Comparison of ENCODE assay signal across 8 cellular contexts in the genomic region with DNA sequence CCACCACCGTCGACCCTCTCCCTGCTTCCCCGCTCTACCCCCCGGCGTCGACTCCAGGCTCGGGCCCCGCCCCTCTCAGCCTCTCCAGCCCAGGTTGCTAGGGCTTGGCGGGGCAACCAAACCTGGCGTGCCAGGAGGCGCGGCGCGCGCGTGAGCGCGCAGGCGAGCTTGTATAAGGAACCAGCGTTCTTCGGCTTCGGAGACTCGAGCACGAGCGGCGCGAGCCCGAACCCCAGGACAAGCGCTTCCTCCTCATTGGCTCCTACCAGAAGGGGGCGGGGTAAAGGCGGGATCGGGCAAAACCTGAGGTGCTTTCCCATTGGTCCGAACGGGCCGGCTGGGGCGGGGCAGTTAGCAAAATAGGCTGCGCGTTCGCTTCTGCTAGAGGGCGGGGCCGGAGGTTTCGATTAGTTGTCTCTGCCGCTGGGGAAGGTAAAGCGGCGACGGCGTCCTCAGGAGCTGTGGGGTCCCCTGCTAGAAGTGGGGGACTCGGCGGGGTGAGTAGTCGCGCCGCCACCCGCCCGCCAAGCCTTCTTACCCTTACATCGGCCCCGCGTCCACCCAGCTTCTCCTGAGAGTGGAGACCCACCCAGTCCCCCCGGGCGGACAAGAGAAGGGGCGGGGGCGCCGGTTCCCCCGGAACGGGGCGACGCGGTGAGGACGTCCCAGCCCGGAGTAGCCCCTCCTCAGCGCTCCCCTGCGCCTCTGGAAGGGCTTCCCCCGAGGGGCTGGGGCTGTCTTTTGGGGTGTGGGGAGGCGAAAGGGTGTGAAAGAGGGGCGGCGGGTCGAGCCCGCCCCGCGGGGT. TPM values are rescaled to one million over a fixed set of nuclear protein-coding genes. Genes with fewer than 3 reads are reported as not detected.
A peak's percentile ranks its signal among the peaks of the same experiment; 100 is the strongest.
DNase-seq lines count a peak whose midpoint lies in the region; ATAC-seq and TF ChIP-seq lines count a peak whose summit lies in the region.

CDKL5 (plus strand) TSS at position 410 of the 805 bp plus-strand sequence. CDS start 81,489 bp downstream, outside the sequence.

- WGBS in esophagus, 2 donors, result 1 to 20% methylated on average over 73 to 79 of the region's 79 CpGs

- CTCF ChIA-PET in PC-9 (lab: Charles Lee), result no interaction called here

- H3K4me3 Mint-ChIP-seq in activated T-cell treated with anti-CD3 and anti-CD28 coated beads, Interleukin-2, amount 50 U/mL, for 4 hours, result peak within 1 kb of the TSS; percentile 86

- H3K27ac ChIP-seq in PC-9 (no peak within 1 kb of the TSS), esophagus (ENCODE audit: low read depth in 2 of 2, low read length in 1 of 2) (peak within 1 kb of the TSS; percentile 84 to 85)

- H3F3A ChIP-seq in PC-9 (ENCODE audit: insufficient read depth, low read depth), result no peaks in the 10 kb centered on the region

- H3K4me3 ChIP-seq in PC-9 (peak within 1 kb of the TSS; percentile 66), esophagus (ENCODE audit: low read depth in 1 of 2, low read length in 2 of 2) (peak within 1 kb of the TSS; percentile 74 to 82)

- H3K36me3 Mint-ChIP-seq in activated T-cell treated with anti-CD3 and anti-CD28 coated beads, Interleukin-2, amount 50 U/mL, for 4 hours (ENCODE audit: insufficient read depth), result no peaks in the 10 kb centered on the region

- H3K27me3 Mint-ChIP-seq in activated T-cell treated with anti-CD3 and anti-CD28 coated beads, Interleukin-2, amount 50 U/mL, for 4 hours (ENCODE audit: low read depth), result no peaks in the 10 kb centered on the region

- H3K27me3 ChIP-seq in PC-9 (ENCODE audit: insufficient read depth, low read depth) (no peaks in the 10 kb centered on the region), esophagus (ENCODE audit: control insufficient read depth in 1 of 2, insufficient read depth in 2 of 2, low read length in 2 of 2) (peaks cover 0 to 3% of the 10 kb centered on the region in 2 donors)

- POLR2A ChIA-PET in PC-9 (lab: Charles Lee; ENCODE audit: unreplicated experiment), result interaction anchor here (0.7 kb wide), 1 partner anchor 963 kb away, joined by 3 read pairs; no protein-coding TSS in a partner anchor

- ATAC-seq in GM21737 (IDR thresholded peaks at IDR 0.05; ENCODE audit: unreplicated experiment), result peak; percentile 93
- ATAC-seq in activated T-cell treated with anti-CD3 and anti-CD28 coated beads, Interleukin-2, amount 50 U/mL, for 4 hours, result peak; percentile 89 to 91

- H3K9me3 ChIP-seq in PC-9 (ENCODE audit: insufficient read depth, low read depth), result no peaks in the 10 kb centered on the region
- no peaks in the 10 kb centered on the region for H3K9me3 ChIP-seq in esophagus (ENCODE audit: control insufficient read depth in 2 of 2, insufficient read depth in 1 of 2, low read depth in 1 of 2, low read length in 1 of 2)

- in situ Hi-C loops in KBM-7 (cut with MboI; ENCODE audit: low pct_unique_long_range_greater_than_20kb, low sequenced_read_pairs), result no loop called here

- H3K4me1 Mint-ChIP-seq in activated T-cell treated with anti-CD3 and anti-CD28 coated beads, Interleukin-2, amount 50 U/mL, for 4 hours (ENCODE audit: low read depth), result peaks cover 7% of the 10 kb centered on the region

- no peaks in the 10 kb centered on the region for H3K79me2 ChIP-seq in PC-9 (ENCODE audit: low read depth)

- peak; percentile 63 for DNase-seq in DMS153 treated with DMSO at 0.1 percent for 48 hours (lab: John Stamatoyannopoulos, UW; ENCODE audit: unreplicated experiment)
- peak; percentile 99 for DNase-seq in KBM-7
- DNase-seq in PC-9, result peak; percentile 93 to 96
- DNase-seq in activated T-cell treated with anti-CD3 and anti-CD28 coated beads, Interleukin-2, amount 50 U/mL, for 4 hours, result peak; percentile 94
- DNase-seq in mucosa of gallbladder (ENCODE audit: low spot score), result peak; percentile 97
- DNase-seq in stimulated activated CD8-positive, alpha-beta memory T cell treated with anti-CD3 and anti-CD28 coated beads, Interleukin-4, amount 100 ng/mL, for 1 hour (ENCODE audit: low read depth in 2 of 2, low spot score in 1 of 2), result peak; percentile 84 to 91

- H4K20me1 ChIP-seq in PC-9 (ENCODE audit: insufficient read depth), result no peaks in the 10 kb centered on the region

- intact Hi-C loops in PC-9 (cut with micrococcal nuclease; ENCODE audit: unreplicated experiment), result loop anchor here (2.0 kb wide), 2 partner anchors 249 to 461 kb away; no protein-coding TSS in a partner anchor

- no TSS peak for BruUV-seq in PC-9 (replicated peaks; lab: Mats Ljungman, UMichigan)

- peak within 1 kb of the TSS; percentile 91 for H3K4me2 ChIP-seq in PC-9

- H3K36me3 ChIP-seq in PC-9 (ENCODE audit: low read depth) (no peaks in the 10 kb centered on the region), esophagus (ENCODE audit: control insufficient read depth in 2 of 2, insufficient read depth in 2 of 2, low read length in 1 of 2) (no peaks in the 10 kb centered on the region)

- TF ChIP-seq CTCF in PC-9 (conservative IDR thresholded peaks at IDR 0.05), result no peak

- H3K9me3 Mint-ChIP-seq in activated T-cell treated with anti-CD3 and anti-CD28 coated beads, Interleukin-2, amount 50 U/mL, for 4 hours, result no peaks in the 10 kb centered on the region

- H3K9me2 ChIP-seq in PC-9 (ENCODE audit: insufficient read depth), result no peaks in the 10 kb centered on the region

- H2AFZ ChIP-seq in PC-9, result peak within 1 kb of the TSS; percentile 87

- H3K4me1 ChIP-seq in PC-9 (replicated peaks; ENCODE audit: insufficient read depth) (peaks cover 3% of the 10 kb centered on the region), esophagus (ENCODE audit: control insufficient read depth in 2 of 2, insufficient read depth in 2 of 2, low read length in 1 of 2) (no peaks in the 10 kb centered on the region)

RNA-seq across cellular contexts. Expression of gene CDKL5, which starts in this region (rescaled TPM):
- total RNA-seq in PC-9 (2021) (4.2 and 5.0 TPM in 2 replicates), mucosa of gallbladder (12.1 TPM)
- 1 to 10 TPM in 2 of 3 donors, under 1 TPM in 1; 0.83 to 1.4 (median 1.1) TPM for total RNA-seq in activated T-cell treated with anti-CD3 and anti-CD28 coated beads, Interleukin-2, amount 50 U/mL, for 4 hours
- 1 to 10 TPM; 1.5 to 1.6 TPM for polyA plus RNA-seq in esophagus
